ENCODE assay signal across 1 cellular context in genomic region chr16:28950648-28951409, GRCh38.
TF ChIP-seq lines count a peak whose summit lies in the region.

Gene NFATC2IP, plus strand, starts transcription at chr16:28950937. Its CDS starts 75 bp downstream, at chr16:28951012.

TF ChIP-seq in HCT116, 20 proteins besides CTCF, POLR2A, EP300 and RAD21 (continued from another document):
- TF ChIP-seq MAX (IDR thresholded peaks at IDR 0.05) (peak; percentile 39; the same call in 1 of the 2 replicates), ELF1 (IDR thresholded peaks at IDR 0.05; ENCODE audit: borderline replicate concordance, low read depth) (peak; percentile 91; the same call in 1 of the 2 replicates), POLR2AphosphoS5 (IDR thresholded peaks at IDR 0.05; ENCODE audit: low read depth, low read length) (peak; percentile 75), EGR1 (IDR thresholded peaks at IDR 0.05; ENCODE audit: low read depth) (peak; percentile 64; the same call in 1 of the 2 replicates), EZH2 (IDR thresholded peaks at IDR 0.05) (no peak), JUND (IDR thresholded peaks at IDR 0.05) (no peak)
